In the genomic region with DNA sequence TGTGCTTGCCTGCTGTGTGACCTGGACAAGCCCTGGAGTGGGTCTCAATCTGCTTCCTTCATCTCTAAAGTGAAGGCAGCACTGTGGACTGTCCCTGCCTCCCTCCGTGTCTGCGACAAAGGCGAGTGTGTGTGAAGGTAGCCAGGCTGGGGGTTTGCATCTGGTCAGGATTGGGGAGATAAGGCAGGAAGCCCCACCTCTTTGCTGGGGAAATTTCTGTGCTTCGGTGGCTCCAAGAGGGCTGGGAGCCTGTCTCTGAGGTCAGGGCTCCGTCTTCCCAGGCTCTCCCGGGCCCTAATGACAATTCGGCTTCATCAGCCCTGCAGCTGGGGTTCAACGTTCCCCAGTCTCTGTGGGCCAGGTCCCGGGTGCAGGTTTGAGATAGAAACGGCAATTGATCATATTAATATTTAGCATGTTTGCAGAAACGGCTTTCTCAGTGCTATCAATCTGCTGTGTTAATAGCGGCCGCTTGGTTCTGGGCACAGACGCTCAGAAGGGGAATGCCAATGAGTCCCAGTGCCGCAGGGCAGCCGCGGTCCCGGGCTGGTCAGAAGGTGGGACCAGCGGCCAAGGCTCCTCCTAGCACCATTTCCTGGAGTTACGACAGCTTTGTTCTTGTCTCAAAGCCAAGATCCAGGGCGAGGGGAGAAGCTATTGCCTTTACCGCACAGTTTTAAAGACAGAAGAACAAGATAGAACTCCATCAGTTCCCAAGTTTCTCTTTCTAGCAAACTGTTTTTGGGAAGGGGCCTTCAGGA, we compare ENCODE assay signal across 12 cellular contexts.
DNase-seq lines count a peak whose midpoint lies in the region; ATAC-seq and TF ChIP-seq lines count a peak whose summit lies in the region.
"Had no signal": no experiment of that assay in that cellular context is flagged by ENCODE, and none has a peak within 500 bp of the region (broad histone marks: within the 10 kb centered on the region; RNA-seq: fewer than 3 reads in every experiment).

No MANE protein-coding gene starts in this region.

- H3K9me2 ChIP-seq in GM23248 (ENCODE audit: insufficient read depth) = no peaks in the 10 kb centered on the region

- in situ Hi-C loops in GM23248 (cut with MboI) = no loop called here

- DNase-seq in GM23248 (peak; percentile 50), inferior parietal cortex (ENCODE audit: extremely low spot score) (peak; percentile 28)
- no peak for DNase-seq in stimulated activated CD4-positive, alpha-beta T cell treated with anti-CD3 and anti-CD28 coated beads, Interleukin-4, amount 100 ng/mL, for 24 hours
- no peak for DNase-seq in stimulated activated CD4-positive, alpha-beta T cell treated with anti-CD3 and anti-CD28 coated beads, Interleukin-4, amount 100 ng/mL, for 4 hours
- DNase-seq: activated B cell treated with CpG ODN at 0.5 μM for 24 hours, DMS153 had no signal

- H3K36me3 ChIP-seq in GM23248 (ENCODE audit: low read depth) (no peaks in the 10 kb centered on the region), skeletal muscle tissue (ENCODE audit: control insufficient read depth in 3 of 3, insufficient read depth in 3 of 3, low read length in 3 of 3) (no peaks in the 10 kb centered on the region)
- H3K36me3 ChIP-seq: neutrophil had no signal

- H3K4me3 Mint-ChIP-seq in brain = no peak overlapping the region
- H3K4me3 Mint-ChIP-seq: activated B cell treated with CpG ODN at 0.5 μM for 24 hours had no signal

- no peaks in the 10 kb centered on the region for H3K9me3 ChIP-seq in GM23248 (ENCODE audit: low read depth)
- no peaks in the 10 kb centered on the region for H3K9me3 ChIP-seq in skeletal muscle tissue (ENCODE audit: control insufficient read depth in 3 of 3, low read length in 3 of 3)
- H3K9me3 ChIP-seq: neutrophil had no signal

- peaks cover 0 to 3% (median 0%) of the 10 kb centered on the region in 5 experiments for H3K9me3 Mint-ChIP-seq in brain
- H3K9me3 Mint-ChIP-seq: activated B cell treated with CpG ODN at 0.5 μM for 24 hours; activated T-helper 2 cell treated with anti-CD3 and anti-CD28 coated beads, Interferon-gamma antibody, Interleukin-2, Interleukin-4, amounts not matched to agents 10 μg/mL and 5 μg/mL and 100 μg/mL, durations not matched to agents 14 hours and 24 hours and 36 hours had no signal

- no peaks in the 10 kb centered on the region for H3K79me2 ChIP-seq in GM23248 (ENCODE audit: insufficient read depth)

- TF ChIP-seq CTCF in brain (conservative IDR thresholded peaks at IDR 0.05) = no peak

- H3K27me3 Mint-ChIP-seq in brain = no peaks in the 10 kb centered on the region

- H3K27me3 ChIP-seq in GM23248 (replicated peaks; ENCODE audit: insufficient read depth) (peaks cover 5% of the 10 kb centered on the region; the same call in 1 of the 2 replicates), skeletal muscle tissue (ENCODE audit: control insufficient read depth in 3 of 3, insufficient read depth in 3 of 3, low read length in 3 of 3) (peaks cover 0 to 13% (median 3%) of the 10 kb centered on the region in 3 donors)

- ATAC-seq in HG02840 (IDR thresholded peaks at IDR 0.05; ENCODE audit: low FRiP score, unreplicated experiment) = no peak
- ATAC-seq in GM18511 (IDR thresholded peaks at IDR 0.05; ENCODE audit: unreplicated experiment) = no peak

- WGBS in GM23248 (ENCODE audit: low coverage in 1 of 2, low lambda C conversion rate in 2 of 2, missing lambda C conversion rate in 2 of 2), 2 experiments = 10 to 13% methylated on average over 22 of the region's 22 CpGs

- no peaks in the 10 kb centered on the region for H3F3A ChIP-seq in GM23248 (ENCODE audit: insufficient read depth)

- H3K36me3 Mint-ChIP-seq in brain = peaks cover 3% of the 10 kb centered on the region

- H3K4me3 ChIP-seq in GM23248 (no peak overlapping the region), skeletal muscle tissue (ENCODE audit: low read length in 3 of 3) (peak overlapping the region in 1 of 3 donors; percentile 35)

- H4K20me1 ChIP-seq in GM23248 (ENCODE audit: insufficient read depth) = no peaks in the 10 kb centered on the region

- H3K4me1 Mint-ChIP-seq in brain = peaks cover 55% of the 10 kb centered on the region

- H2AFZ ChIP-seq in GM23248 = no peak overlapping the region

- H3K27ac ChIP-seq in GM23248 (no peak overlapping the region), skeletal muscle tissue (ENCODE audit: low read depth, low read length) (no peak overlapping the region)
- H3K27ac ChIP-seq: neutrophil had no signal

- H3K4me2 ChIP-seq in GM23248 (ENCODE audit: unreplicated experiment) = no peak overlapping the region

- peak overlapping the region; percentile 31 to 94 (median 86) for H3K27ac Mint-ChIP-seq in brain
- H3K27ac Mint-ChIP-seq: activated B cell treated with CpG ODN at 0.5 μM for 24 hours; activated T-helper 2 cell treated with anti-CD3 and anti-CD28 coated beads, Interferon-gamma antibody, Interleukin-2, Interleukin-4, amounts not matched to agents 10 μg/mL and 5 μg/mL and 100 μg/mL, durations not matched to agents 14 hours and 24 hours and 36 hours had no signal

- H3K9ac ChIP-seq in GM23248 (no peak overlapping the region), skeletal muscle tissue (ENCODE audit: low read depth in 1 of 3, low read length in 3 of 3) (peak overlapping the region; percentile 41 to 62 (median 57))

- H3K4me1 ChIP-seq in GM23248 (ENCODE audit: insufficient read depth) (no peaks in the 10 kb centered on the region), skeletal muscle tissue (ENCODE audit: control insufficient read depth in 3 of 3, insufficient read depth in 3 of 3, low read length in 3 of 3) (peaks cover 31 to 54% (median 40%) of the 10 kb centered on the region in 3 donors)

Comparison
In these comparisons a context has a peak if more than half of its experiments do, and no peak if none do; other contexts are left out.
1. DNase-seq: peak in GM23248 (single experiment) and inferior parietal cortex (single experiment); none in stimulated activated CD4-positive, alpha-beta T cell treated with anti-CD3 and anti-CD28 coated beads, Interleukin-4, amount 100 ng/mL, for 24 hours (single experiment) and stimulated activated CD4-positive, alpha-beta T cell treated with anti-CD3 and anti-CD28 coated beads, Interleukin-4, amount 100 ng/mL, for 4 hours (0 of 2).